In genomic region chr9:111038336-111039202, GRCh38 we compare ENCODE assay signal across 8 cellular contexts. TPM values are rescaled to one million over a fixed set of nuclear protein-coding genes. Genes with fewer than 3 reads are reported as not detected.
A peak's percentile ranks its signal among the peaks of the same experiment; 100 is the strongest.
DNase-seq lines count a peak whose midpoint lies in the region; ATAC-seq and TF ChIP-seq lines count a peak whose summit lies in the region.

A gene with protein sequence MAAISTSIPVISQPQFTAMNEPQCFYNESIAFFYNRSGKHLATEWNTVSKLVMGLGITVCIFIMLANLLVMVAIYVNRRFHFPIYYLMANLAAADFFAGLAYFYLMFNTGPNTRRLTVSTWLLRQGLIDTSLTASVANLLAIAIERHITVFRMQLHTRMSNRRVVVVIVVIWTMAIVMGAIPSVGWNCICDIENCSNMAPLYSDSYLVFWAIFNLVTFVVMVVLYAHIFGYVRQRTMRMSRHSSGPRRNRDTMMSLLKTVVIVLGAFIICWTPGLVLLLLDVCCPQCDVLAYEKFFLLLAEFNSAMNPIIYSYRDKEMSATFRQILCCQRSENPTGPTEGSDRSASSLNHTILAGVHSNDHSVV (minus strand): TSS chr9:111038470. CDS start chr9:110972117, 66,353 bp downstream.

- 0 out of 2 replicates have a peak, but pooled peaks cover 6% of the 10 kb centered on the region for H3K4me1 ChIP-seq in ES-I3 (ENCODE audit: insufficient read depth, low read length)
- H3K4me1 ChIP-seq in cardiac muscle cell (ENCODE audit: low read depth): no peaks in the 10 kb centered on the region

- H3K4me1 Mint-ChIP-seq in activated T-helper 2 cell treated with anti-CD3 and anti-CD28 coated beads, Interferon-gamma antibody, Interleukin-2, Interleukin-4, amounts not matched to agents 10 μg/mL and 5 μg/mL and 100 μg/mL, durations not matched to agents 14 hours and 24 hours and 36 hours (ENCODE audit: low read depth): peaks cover 11% of the 10 kb centered on the region
- H3K4me1 Mint-ChIP-seq in stimulated activated effector memory CD8-positive, alpha-beta T cell treated with anti-CD3 and anti-CD28 coated beads, Interleukin-12 subunit alpha, Interleukin-12 subunit beta, amount 100 ng/mL, for 72 hours: peaks cover 7% of the 10 kb centered on the region

- H3K27ac ChIP-seq in cardiac muscle cell: no peak within 1 kb of the TSS

- no peaks in the 10 kb centered on the region for H3K9me3 Mint-ChIP-seq in activated T-helper 2 cell treated with anti-CD3 and anti-CD28 coated beads, Interferon-gamma antibody, Interleukin-2, Interleukin-4, amounts not matched to agents 10 μg/mL and 5 μg/mL and 100 μg/mL, durations not matched to agents 14 hours and 24 hours and 36 hours
- H3K9me3 Mint-ChIP-seq in stimulated activated effector memory CD8-positive, alpha-beta T cell treated with anti-CD3 and anti-CD28 coated beads, Interleukin-12 subunit alpha, Interleukin-12 subunit beta, amount 100 ng/mL, for 72 hours: no peaks in the 10 kb centered on the region

- H3K4me3 Mint-ChIP-seq in activated T-helper 2 cell treated with anti-CD3 and anti-CD28 coated beads, Interferon-gamma antibody, Interleukin-2, Interleukin-4, amounts not matched to agents 10 μg/mL and 5 μg/mL and 100 μg/mL, durations not matched to agents 14 hours and 24 hours and 36 hours (ENCODE audit: low read depth): peak within 1 kb of the TSS; percentile 70
- no peak within 1 kb of the TSS for H3K4me3 Mint-ChIP-seq in stimulated activated effector memory CD8-positive, alpha-beta T cell treated with anti-CD3 and anti-CD28 coated beads, Interleukin-12 subunit alpha, Interleukin-12 subunit beta, amount 100 ng/mL, for 72 hours

- H3K9ac ChIP-seq in ES-I3 (ENCODE audit: low read depth, low read length): peak within 1 kb of the TSS; percentile 62

- DNase-seq in activated T-helper 2 cell treated with anti-CD3 and anti-CD28 coated beads, Interferon-gamma antibody, Interleukin-2, Interleukin-4, amounts not matched to agents 10 μg/mL and 5 μg/mL and 100 μg/mL, durations not matched to agents 14 hours and 24 hours and 36 hours (ENCODE audit: low spot score): no peak
- peak; percentile 72 to 75 for DNase-seq in cardiac muscle cell (ENCODE audit: low read depth in 1 of 2, low spot score in 1 of 2)
- no peak for DNase-seq in omental fat pad (ENCODE audit: low spot score)
- DNase-seq in stimulated activated effector memory CD8-positive, alpha-beta T cell treated with anti-CD3 and anti-CD28 coated beads, Interleukin-12 subunit alpha, Interleukin-12 subunit beta, amount 100 ng/mL, for 72 hours (ENCODE audit: low spot score in 2 of 2): no peak
- no peak for DNase-seq in NCI-H146 (lab: John Stamatoyannopoulos, UW)
- no peak for DNase-seq in OCI-M1 (lab: John Stamatoyannopoulos, UW)

- peaks cover 80% of the 10 kb centered on the region for H3K27me3 ChIP-seq in cardiac muscle cell

- peak within 1 kb of the TSS; percentile 55 for H3K4me3 ChIP-seq in cardiac muscle cell

- no peaks in the 10 kb centered on the region for H3K9me3 ChIP-seq in ES-I3 (ENCODE audit: control insufficient read depth, insufficient read depth, low read length)
- H3K9me3 ChIP-seq in cardiac muscle cell (ENCODE audit: low read depth): no peaks in the 10 kb centered on the region

- H3K27me3 Mint-ChIP-seq in activated T-helper 2 cell treated with anti-CD3 and anti-CD28 coated beads, Interferon-gamma antibody, Interleukin-2, Interleukin-4, amounts not matched to agents 10 μg/mL and 5 μg/mL and 100 μg/mL, durations not matched to agents 14 hours and 24 hours and 36 hours (ENCODE audit: low read depth): peaks cover 43% of the 10 kb centered on the region

- intact Hi-C loops in activated T-helper 2 cell treated with anti-CD3 and anti-CD28 coated beads, Interferon-gamma antibody, Interleukin-2, Interleukin-4, amounts not matched to agents 10 μg/mL and 5 μg/mL and 100 μg/mL, durations not matched to agents 14 hours and 24 hours and 36 hours (cut with micrococcal nuclease): no loop called here

- H3K36me3 Mint-ChIP-seq in activated T-helper 2 cell treated with anti-CD3 and anti-CD28 coated beads, Interferon-gamma antibody, Interleukin-2, Interleukin-4, amounts not matched to agents 10 μg/mL and 5 μg/mL and 100 μg/mL, durations not matched to agents 14 hours and 24 hours and 36 hours (ENCODE audit: low read depth): no peaks in the 10 kb centered on the region
- no peaks in the 10 kb centered on the region for H3K36me3 Mint-ChIP-seq in stimulated activated effector memory CD8-positive, alpha-beta T cell treated with anti-CD3 and anti-CD28 coated beads, Interleukin-12 subunit alpha, Interleukin-12 subunit beta, amount 100 ng/mL, for 72 hours

- no peak for TF ChIP-seq CTCF in cardiac muscle cell (IDR thresholded peaks at IDR 0.05; ENCODE audit: low read depth, low read length)
- TF ChIP-seq CTCF in omental fat pad (IDR thresholded peaks at IDR 0.05): no peak

- ATAC-seq in HG02798 (IDR thresholded peaks at IDR 0.05; ENCODE audit: poor library complexity, unreplicated experiment): peak; percentile 27
- peak; percentile 27 for ATAC-seq in omental fat pad (ENCODE audit: low FRiP score)
- no peak for ATAC-seq in stimulated activated effector memory CD8-positive, alpha-beta T cell treated with anti-CD3 and anti-CD28 coated beads, Interleukin-12 subunit alpha, Interleukin-12 subunit beta, amount 100 ng/mL, for 72 hours

- H3K36me3 ChIP-seq in ES-I3 (ENCODE audit: insufficient read depth, low read length) (no peaks in the 10 kb centered on the region), cardiac muscle cell (no peaks in the 10 kb centered on the region)

- H3K27ac Mint-ChIP-seq in activated T-helper 2 cell treated with anti-CD3 and anti-CD28 coated beads, Interferon-gamma antibody, Interleukin-2, Interleukin-4, amounts not matched to agents 10 μg/mL and 5 μg/mL and 100 μg/mL, durations not matched to agents 14 hours and 24 hours and 36 hours: no peak within 1 kb of the TSS
- H3K27ac Mint-ChIP-seq in stimulated activated effector memory CD8-positive, alpha-beta T cell treated with anti-CD3 and anti-CD28 coated beads, Interleukin-12 subunit alpha, Interleukin-12 subunit beta, amount 100 ng/mL, for 72 hours: no peak within 1 kb of the TSS

RNA-seq across cellular contexts. Expression of the gene that starts here (rescaled TPM):
- not detected in 2 replicates for total RNA-seq in activated T-helper 2 cell treated with anti-CD3 and anti-CD28 coated beads, Interferon-gamma antibody, Interleukin-2, Interleukin-4, amounts not matched to agents 10 μg/mL and 5 μg/mL and 100 μg/mL, durations not matched to agents 14 hours and 24 hours and 36 hours
- total RNA-seq in cardiac muscle cell (0.77 and 1.5 TPM in 2 replicates), omental fat pad (10 to 100 TPM; 25.1 to 93.0 (median 64.8) TPM)
- 0.49 and 1.9 TPM in 2 replicates for polyA plus RNA-seq in cardiac muscle cell

Comparison
In these comparisons a context has a peak if more than half of its experiments do, and no peak if none do; other contexts are left out.
1. RNA of the gene that starts here (total RNA-seq): 25.1 to 93.0 TPM in omental fat pad; 0.77 to 1.5 TPM in cardiac muscle cell and not detected in activated T-helper 2 cell treated with anti-CD3 and anti-CD28 coated beads, Interferon-gamma antibody, Interleukin-2, Interleukin-4, amounts not matched to agents 10 μg/mL and 5 μg/mL and 100 μg/mL, durations not matched to agents 14 hours and 24 hours and 36 hours; every median in the first group is over 10 times any median in the second.
2. DNase-seq: peak in cardiac muscle cell (2 of 2); none in activated T-helper 2 cell treated with anti-CD3 and anti-CD28 coated beads, Interferon-gamma antibody, Interleukin-2, Interleukin-4, amounts not matched to agents 10 μg/mL and 5 μg/mL and 100 μg/mL, durations not matched to agents 14 hours and 24 hours and 36 hours (single experiment), omental fat pad (single experiment), stimulated activated effector memory CD8-positive, alpha-beta T cell treated with anti-CD3 and anti-CD28 coated beads, Interleukin-12 subunit alpha, Interleukin-12 subunit beta, amount 100 ng/mL, for 72 hours (0 of 2), NCI-H146 (single experiment) and OCI-M1 (single experiment).